9 cellular contexts compared by ENCODE assay signal in the genomic region with DNA sequence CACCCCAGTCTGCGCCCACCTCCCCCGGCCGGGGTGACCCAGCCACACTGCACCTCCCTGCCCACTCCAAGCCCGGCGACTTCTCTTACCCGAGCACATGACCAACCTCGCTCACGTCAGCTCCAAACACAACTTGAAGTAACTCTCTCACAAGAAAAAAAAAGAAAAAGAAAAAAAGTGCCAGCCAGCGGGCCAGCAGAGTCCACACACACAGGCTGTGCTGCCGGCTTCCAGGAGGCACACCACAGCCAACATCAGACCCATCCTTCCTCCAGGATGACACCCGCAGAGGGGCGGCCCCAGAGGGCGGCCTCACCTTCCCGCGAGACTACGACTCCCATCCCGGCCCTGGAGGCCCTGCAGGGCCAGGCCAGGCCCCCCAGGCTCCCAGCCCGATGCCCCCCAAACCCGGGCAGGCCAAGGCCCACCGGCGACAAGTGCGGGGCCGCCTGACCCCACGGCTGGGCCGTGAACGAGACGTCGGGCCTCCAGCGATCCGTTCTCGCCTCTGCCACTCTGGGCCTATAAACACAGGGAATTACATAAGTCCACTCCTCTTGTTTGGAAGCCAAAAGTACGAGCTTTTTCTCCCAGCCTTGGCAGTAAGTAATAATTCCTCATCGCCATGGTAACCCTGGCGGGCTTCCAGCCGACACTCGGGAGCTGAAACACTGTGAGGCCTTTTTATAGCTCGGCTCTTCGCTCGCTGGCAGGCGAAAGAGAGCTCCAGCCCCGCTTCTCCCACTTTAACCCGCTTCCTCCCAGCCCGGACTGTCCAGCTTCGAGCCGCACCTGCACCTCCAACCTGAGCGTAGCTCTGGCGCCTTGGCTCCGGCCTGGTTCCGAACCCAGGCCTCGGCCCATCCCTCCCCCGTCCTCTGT. TPM values are rescaled to one million over a fixed set of nuclear protein-coding genes. Genes with fewer than 3 reads are reported as not detected.
A peak's percentile ranks its signal among the peaks of the same experiment; 100 is the strongest.
DNase-seq lines count a peak whose midpoint lies in the region; ATAC-seq and TF ChIP-seq lines count a peak whose summit lies in the region.
"Had no signal": no experiment of that assay in that cellular context is flagged by ENCODE, and none has a peak within 500 bp of the region (broad histone marks: within the 10 kb centered on the region; RNA-seq: fewer than 3 reads in every experiment).

No MANE protein-coding gene starts in this region.

- POLR2A ChIA-PET in activated CD4-positive, alpha-beta T cell treated with anti-CD3 and anti-CD28 coated beads, Interleukin-2, amount 10 ng/mL, durations not matched to agents 7 days and 5 days (lab: Charles Lee): no interaction called here

- TF ChIP-seq POLR2A in erythroblast (IDR thresholded peaks at IDR 0.05; ENCODE audit: low read length) (no peak), vagina (IDR thresholded peaks at IDR 0.05) (peak in 1 of 2 donors; percentile 10)

- in situ Hi-C loops in SK-MEL-5 (cut with HindIII; ENCODE audit: low pct_unique_long_range_greater_than_20kb, low sequenced_read_pairs): no loop called here

- peaks cover 27% of the 10 kb centered on the region for H3K4me1 ChIP-seq in BE2C
- H3K4me1 ChIP-seq in vagina: peaks cover 92% of the 10 kb centered on the region

- no peak overlapping the region for H3K27ac Mint-ChIP-seq in activated CD4-positive, alpha-beta T cell treated with anti-CD3 and anti-CD28 coated beads, Interleukin-2, amount 10 ng/mL, durations not matched to agents 7 days and 5 days
- H3K27ac Mint-ChIP-seq: memory B cell had no signal

- intact Hi-C loops in vagina (cut with DNase I): loop anchor here (5.0 kb wide), 1 partner anchor 49 kb away; a partner anchor contains a TSS

- peaks cover 5% of the 10 kb centered on the region for H3K36me3 Mint-ChIP-seq in activated CD4-positive, alpha-beta T cell treated with anti-CD3 and anti-CD28 coated beads, Interleukin-2, amount 10 ng/mL, durations not matched to agents 7 days and 5 days (ENCODE audit: low read depth)
- H3K36me3 Mint-ChIP-seq in activated T-cell treated with anti-CD3 and anti-CD28 coated beads, Interleukin-2, amount 50 U/mL, for 4 hours (ENCODE audit: insufficient read depth): peaks cover 11% of the 10 kb centered on the region

- DNase-seq in BE2C (peak; percentile 92), M059J (ENCODE audit: low read depth) (peak; percentile 99), SK-MEL-5 (ENCODE audit: low read depth, low spot score) (peak; percentile 95), erythroblast (lab: John Stamatoyannopoulos, UW) (peak; percentile 30 to 40), mucosa of gallbladder (ENCODE audit: low spot score) (peak; percentile 99), vagina (ENCODE audit: extremely low spot score in 2 of 2) (peak in 1 of 2 donors; percentile 99)
- DNase-seq in activated CD4-positive, alpha-beta T cell treated with anti-CD3 and anti-CD28 coated beads, Interleukin-2, amount 10 ng/mL, durations not matched to agents 7 days and 5 days: no peak
- no peak for DNase-seq in activated T-cell treated with anti-CD3 and anti-CD28 coated beads, Interleukin-2, amount 50 U/mL, for 4 hours

- H3K27ac ChIP-seq in vagina: peak overlapping the region; percentile 96

- H3K9me3 Mint-ChIP-seq in activated CD4-positive, alpha-beta T cell treated with anti-CD3 and anti-CD28 coated beads, Interleukin-2, amount 10 ng/mL, durations not matched to agents 7 days and 5 days: no peaks in the 10 kb centered on the region
- H3K9me3 Mint-ChIP-seq in activated T-cell treated with anti-CD3 and anti-CD28 coated beads, Interleukin-2, amount 50 U/mL, for 4 hours: no peaks in the 10 kb centered on the region
- H3K9me3 Mint-ChIP-seq: memory B cell had no signal

- H3K4me3 ChIP-seq in BE2C (ENCODE audit: low read depth, low read length) (peak overlapping the region; percentile 73), vagina (peak overlapping the region; percentile 43 to 52)

- CTCF ChIA-PET in activated CD4-positive, alpha-beta T cell treated with anti-CD3 and anti-CD28 coated beads, Interleukin-2, amount 10 ng/mL, durations not matched to agents 7 days and 5 days (lab: Charles Lee): interaction anchor here (1.2 to 1.5 kb wide), 2 partner anchors 10 to 25 kb away, joined by 3 to 6 read pairs; no protein-coding TSS in a partner anchor

- no peak for ATAC-seq in activated T-cell treated with anti-CD3 and anti-CD28 coated beads, Interleukin-2, amount 50 U/mL, for 4 hours

- H3K4me1 Mint-ChIP-seq in activated CD4-positive, alpha-beta T cell treated with anti-CD3 and anti-CD28 coated beads, Interleukin-2, amount 10 ng/mL, durations not matched to agents 7 days and 5 days: peaks cover 7% of the 10 kb centered on the region
- H3K4me1 Mint-ChIP-seq in activated T-cell treated with anti-CD3 and anti-CD28 coated beads, Interleukin-2, amount 50 U/mL, for 4 hours (ENCODE audit: low read depth): peaks cover 15% of the 10 kb centered on the region

- TF ChIP-seq CTCF in BE2C (IDR thresholded peaks at IDR 0.05; ENCODE audit: low read depth, low read length) (no peak), vagina (IDR thresholded peaks at IDR 0.05) (no peak)

- H3K4me3 Mint-ChIP-seq in activated CD4-positive, alpha-beta T cell treated with anti-CD3 and anti-CD28 coated beads, Interleukin-2, amount 10 ng/mL, durations not matched to agents 7 days and 5 days: no peak overlapping the region
- no peak overlapping the region for H3K4me3 Mint-ChIP-seq in activated T-cell treated with anti-CD3 and anti-CD28 coated beads, Interleukin-2, amount 50 U/mL, for 4 hours
- H3K4me3 Mint-ChIP-seq: memory B cell had no signal

- H3K27me3 ChIP-seq in BE2C: no peaks in the 10 kb centered on the region
- no peaks in the 10 kb centered on the region for H3K27me3 ChIP-seq in vagina

- H3K27me3 Mint-ChIP-seq in activated CD4-positive, alpha-beta T cell treated with anti-CD3 and anti-CD28 coated beads, Interleukin-2, amount 10 ng/mL, durations not matched to agents 7 days and 5 days: no peaks in the 10 kb centered on the region
- H3K27me3 Mint-ChIP-seq in activated T-cell treated with anti-CD3 and anti-CD28 coated beads, Interleukin-2, amount 50 U/mL, for 4 hours (ENCODE audit: low read depth): no peaks in the 10 kb centered on the region
- H3K27me3 Mint-ChIP-seq: memory B cell had no signal

- no peaks in the 10 kb centered on the region for H3K9me3 ChIP-seq in BE2C
- H3K9me3 ChIP-seq in vagina: no peaks in the 10 kb centered on the region

- H3K36me3 ChIP-seq in BE2C (peaks cover 8% of the 10 kb centered on the region), vagina (no peaks in the 10 kb centered on the region)

RNA-seq across cellular contexts. Expression of a gene that starts 49.1 kb away (rescaled TPM):
- polyA plus RNA-seq in BE2C (2012; ENCODE audit: insufficient read depth, insufficient read length, low read depth): 138 TPM
- 16.5 and 54.8 TPM in 2 replicates for total RNA-seq in M059J (2014; rRNA removed; shearing (Covaris generic))
- 23.3 and 33.9 TPM in 2 replicates for total RNA-seq in SK-MEL-5 (2014; rRNA removed; shearing (Covaris generic))
- 161 and 175 TPM in 2 replicates for polyA plus RNA-seq in SK-MEL-5 (2015; cell fraction: cytosol; rRNA removed)
- polyA plus RNA-seq in SK-MEL-5 (2015; cell fraction: nucleus; rRNA removed): 131 and 142 TPM in 2 replicates
- 210 TPM for total RNA-seq in mucosa of gallbladder
- total RNA-seq in vagina: 120 TPM
- 100 to 1,000 TPM in 1 of 2 experiments, 10 to 100 TPM in 1; 96.4 to 102 TPM for total RNA-seq in activated CD4-positive, alpha-beta T cell treated with anti-CD3 and anti-CD28 coated beads, Interleukin-2, amount 10 ng/mL, durations not matched to agents 7 days and 5 days
- 100 to 1,000 TPM; 127 to 160 (median 135) TPM for total RNA-seq in activated T-cell treated with anti-CD3 and anti-CD28 coated beads, Interleukin-2, amount 50 U/mL, for 4 hours

Comparison
In these comparisons a context has a peak if more than half of its experiments do, and no peak if none do; other contexts are left out.
1. DNase-seq: peak in BE2C (single experiment), M059J (single experiment), SK-MEL-5 (single experiment), erythroblast (2 of 2) and mucosa of gallbladder (single experiment); none in activated CD4-positive, alpha-beta T cell treated with anti-CD3 and anti-CD28 coated beads, Interleukin-2, amount 10 ng/mL, durations not matched to agents 7 days and 5 days (single experiment) and activated T-cell treated with anti-CD3 and anti-CD28 coated beads, Interleukin-2, amount 50 U/mL, for 4 hours (single experiment).